15 cellular contexts compared by ENCODE assay signal in genomic region chr14:68910540-68910939, GRCh38.
DNase-seq lines count a peak whose midpoint lies in the region; ATAC-seq and TF ChIP-seq lines count a peak whose summit lies in the region.
"Had no signal": no experiment of that assay in that cellular context is flagged by ENCODE, and none has a peak within 500 bp of the region (broad histone marks: within the 10 kb centered on the region; RNA-seq: fewer than 3 reads in every experiment).

No MANE protein-coding gene starts in this region.

- H3K27me3 Mint-ChIP-seq in nephron progenitor cell (ENCODE audit: low read depth, poor library complexity) (peaks cover 7% of the 10 kb centered on the region), T-cell (no peaks in the 10 kb centered on the region)

- peaks cover 26 to 88% of the 10 kb centered on the region in 2 experiments for H3K79me1 ChIP-seq in IMR-90 (ENCODE audit: low read depth in 1 of 2, low read length in 2 of 2)

- BruUV-seq in IMR-90 (replicated peaks; lab: Mats Ljungman, UMichigan) = no TSS peak

- no peaks in the 10 kb centered on the region for H3K9me3 Mint-ChIP-seq in nephron progenitor cell
- no peaks in the 10 kb centered on the region for H3K9me3 Mint-ChIP-seq in T-cell
- H3K9me3 Mint-ChIP-seq: neural crest cell had no signal

- H3K18ac ChIP-seq in IMR-90 (ENCODE audit: low read depth, low read length) = no peak overlapping the region

- WGBS in IMR-90 (ENCODE audit: extremely low coverage in 2 of 2, insufficient read length in 1 of 2), 2 experiments = no CpG with 5 or more reads among the region's 9 CpGs

- H3K4me1 Mint-ChIP-seq in nephron progenitor cell (peaks cover 32% of the 10 kb centered on the region), T-cell (peaks cover 29 to 43% (median 40%) of the 10 kb centered on the region in 3 donors)

- no peaks in the 10 kb centered on the region for H3K27me3 ChIP-seq in IMR-90 (ENCODE audit: control insufficient read depth, insufficient read depth, low read length)
- no peaks in the 10 kb centered on the region for H3K27me3 ChIP-seq in adipocyte (replicated peaks; ENCODE audit: control insufficient read depth, insufficient read depth, low read length)
- H3K27me3 ChIP-seq: Peyer's patch had no signal

- TF ChIP-seq CTCF in IMR-90 (conservative IDR thresholded peaks at IDR 0.05; ENCODE audit: low read depth, low read length) (no peak), nephron progenitor cell (IDR thresholded peaks at IDR 0.05) (no peak)

- H4K5ac ChIP-seq in IMR-90 (ENCODE audit: low read depth, low read length) = no peak overlapping the region

- H2AK9ac ChIP-seq in IMR-90 (replicated peaks; ENCODE audit: low read depth, low read length, poor library complexity) = no peak overlapping the region

- H3K36me3 ChIP-seq in IMR-90 (ENCODE audit: control insufficient read depth, insufficient read depth, low read length) = peaks cover 78% of the 10 kb centered on the region
- peaks cover 78% of the 10 kb centered on the region for H3K36me3 ChIP-seq in adipocyte (ENCODE audit: control insufficient read depth, insufficient read depth, low read length, severe bottlenecking)

- H3K14ac ChIP-seq in IMR-90 (replicated peaks; ENCODE audit: low read depth, low read length) = no peak overlapping the region

- H3K56ac ChIP-seq in IMR-90 (ENCODE audit: extremely low read depth, insufficient read depth, low read length) = no peak overlapping the region

- H3K23ac ChIP-seq in IMR-90 (ENCODE audit: low read depth, low read length) = no peak overlapping the region

- no peak overlapping the region for H3K4me2 ChIP-seq in IMR-90 (ENCODE audit: low read depth, low read length)

- H3K4me3 Mint-ChIP-seq in nephron progenitor cell = no peak overlapping the region
- no peak overlapping the region for H3K4me3 Mint-ChIP-seq in T-cell
- H3K4me3 Mint-ChIP-seq: CD14-positive monocyte, neural crest cell had no signal

- no peaks in the 10 kb centered on the region for H3K9me3 ChIP-seq in IMR-90 (ENCODE audit: control insufficient read depth, insufficient read depth, low read length)
- H3K9me3 ChIP-seq in adipocyte (ENCODE audit: control insufficient read depth, low read length) = no peaks in the 10 kb centered on the region
- H3K9me3 ChIP-seq: Peyer's patch had no signal

- H2BK5ac ChIP-seq in IMR-90 (ENCODE audit: low read depth, low read length, poor library complexity, severe bottlenecking) = no peak overlapping the region

- CTCF ChIA-PET in IMR-90 (lab: Yijun Ruan, JAX) (interaction anchor here (1.0 to 1.3 kb wide), 5 partner anchors 32 to 195 kb away, joined by 3 to 4 read pairs (median 3); no protein-coding TSS in a partner anchor), T-cell (lab: Charles Lee) (interaction anchor here (0.5 to 2.9 kb wide), 7 partner anchors 10 to 197 kb away, joined by 3 to 24 read pairs (median 5); no protein-coding TSS in a partner anchor)

- POLR2A ChIA-PET in IMR-90 (lab: Charles Lee; ENCODE audit: unreplicated experiment) (no interaction called here), T-cell (lab: Charles Lee) (no interaction called here)

- ATAC-seq in IMR-90 (ENCODE audit: low read depth) = no peak
- ATAC-seq in T-cell (replicated peaks in 1 of 4) = no peak
- ATAC-seq in GM18502 (IDR thresholded peaks at IDR 0.05; ENCODE audit: poor library complexity, unreplicated experiment) = no peak
- ATAC-seq: left cardiac atrium had no signal

- H3K36me3 Mint-ChIP-seq in nephron progenitor cell (ENCODE audit: low read depth) (peaks cover 27% of the 10 kb centered on the region), T-cell (peaks cover 9% of the 10 kb centered on the region)

- H4K91ac ChIP-seq in IMR-90 (ENCODE audit: insufficient read depth, low read depth, low read length) = no peak overlapping the region

- intact Hi-C loops in IMR-90 (cut with micrococcal nuclease) = loop anchor here (2.0 kb wide), 1 partner anchor 68 kb away; the partner anchor contains the start of gene ACTN1

- H3K4ac ChIP-seq in IMR-90 (ENCODE audit: low read depth, low read length) = no peak overlapping the region

- H3K27ac Mint-ChIP-seq in nephron progenitor cell (peak overlapping the region; percentile 90), T-cell (no peak overlapping the region)

- in situ Hi-C loops in ACHN (cut with HindIII; ENCODE audit: low pct_ligation_motif_present, low pct_unique_long_range_greater_than_20kb, low sequenced_read_pairs) = no loop called here
- in situ Hi-C loops in IMR-90 (cut with MboI; ENCODE audit: low sequenced_read_pairs) = no loop called here

- TF ChIP-seq RAD21 in IMR-90 (IDR thresholded peaks at IDR 0.05; ENCODE audit: low read length) = no peak

- no peak overlapping the region for H4K8ac ChIP-seq in IMR-90 (ENCODE audit: low read depth in 2 of 2, low read length in 2 of 2)

- no peak overlapping the region for H2BK15ac ChIP-seq in IMR-90 (ENCODE audit: low read depth, low read length)

- H3K9ac ChIP-seq in IMR-90 (ENCODE audit: low read depth, low read length) (no peak overlapping the region), adipocyte (ENCODE audit: low read length) (peak overlapping the region; percentile 7)

- DNase-seq in ACHN (peak; percentile 18), IMR-90 (peak; percentile 41), adipocyte (ENCODE audit: low read depth) (no peak), nephron progenitor cell (no peak), SW480 (ENCODE audit: low spot score) (no peak), T-cell (no peak), RKO (ENCODE audit: low spot score) (no peak)
- DNase-seq: effector CD4-positive, alpha-beta T cell; left cardiac atrium; MV-4-11; stimulated activated naive CD4-positive, alpha-beta T cell treated with Interleukin-2 at 50 U/mL for 16 hours had no signal

- no peak overlapping the region; the same call in 1 of the 2 replicates for H3K27ac ChIP-seq in IMR-90 (ENCODE audit: insufficient read depth, low read length)

- peaks cover 95% of the 10 kb centered on the region for H4K20me1 ChIP-seq in IMR-90 (ENCODE audit: insufficient read depth, low read length)

- no peak for TF ChIP-seq POLR2A in IMR-90 (IDR thresholded peaks at IDR 0.05; ENCODE audit: low read depth, low read length)

- dilution Hi-C loops in IMR-90 (cut with HindIII; ENCODE audit: low sequenced_read_pairs, unreplicated experiment) = no loop called here

- H3K4me1 ChIP-seq in IMR-90 (ENCODE audit: control insufficient read depth, insufficient read depth, low read length) = peaks cover 13% of the 10 kb centered on the region
- H3K4me1 ChIP-seq in adipocyte (ENCODE audit: control insufficient read depth, insufficient read depth, low read length) = no peaks in the 10 kb centered on the region

- no peak overlapping the region for H2AFZ ChIP-seq in IMR-90 (replicated peaks; ENCODE audit: low read length, poor library complexity)

- H2BK120ac ChIP-seq in IMR-90 (ENCODE audit: low read depth, low read length) = no peak overlapping the region

- H3K9me1 ChIP-seq in IMR-90 (ENCODE audit: insufficient read depth, low read length) = peaks cover 10% of the 10 kb centered on the region

- H3K4me3 ChIP-seq in IMR-90 (ENCODE audit: insufficient read depth, low read depth, low read length) = no peak overlapping the region
- no peak overlapping the region for H3K4me3 ChIP-seq in adipocyte (ENCODE audit: low read length)
- H3K4me3 ChIP-seq: Peyer's patch had no signal

- H2AK5ac ChIP-seq in IMR-90 (ENCODE audit: low read depth, low read length) = no peak overlapping the region

- H2BK20ac ChIP-seq in IMR-90 (ENCODE audit: low read depth, low read length) = no peak overlapping the region

TF ChIP-seq in IMR-90, 13 proteins besides CTCF, POLR2A, EP300 and RAD21:
- TF ChIP-seq FOS (IDR thresholded peaks at IDR 0.05; ENCODE audit: low read depth, low read length) (no peak), RFX5 (IDR thresholded peaks at IDR 0.05; ENCODE audit: low read depth, low read length) (no peak), MAFK (IDR thresholded peaks at IDR 0.05; ENCODE audit: low read depth, low read length) (no peak), MXI1 (IDR thresholded peaks at IDR 0.05; ENCODE audit: borderline replicate concordance, low read depth, low read length) (no peak), CEBPB (IDR thresholded peaks at IDR 0.05; ENCODE audit: low read depth, low read length) (no peak), ELK1 (IDR thresholded peaks at IDR 0.05; ENCODE audit: borderline replicate concordance, low read depth, low read length) (no peak), BHLHE40 (IDR thresholded peaks at IDR 0.05; ENCODE audit: low read depth, low read length) (no peak), SMC3 (IDR thresholded peaks at IDR 0.05; ENCODE audit: low read depth, low read length) (no peak), NFE2L2 (IDR thresholded peaks at IDR 0.05; ENCODE audit: low read depth, low read length) (no peak), CHD1 (IDR thresholded peaks at IDR 0.05; ENCODE audit: low read depth, low read length) (no peak), RCOR1 (IDR thresholded peaks at IDR 0.05; ENCODE audit: insufficient replicate concordance, low read length) (no peak), USF2 (IDR thresholded peaks at IDR 0.05; ENCODE audit: low read depth, low read length) (no peak), MAZ (IDR thresholded peaks at IDR 0.05; ENCODE audit: borderline replicate concordance, low read depth, low read length) (no peak)

Comparison
In these comparisons a context has a peak if more than half of its experiments do, and no peak if none do; other contexts are left out.
1. DNase-seq: peak in ACHN (single experiment) and IMR-90 (single experiment); none in adipocyte (single experiment), nephron progenitor cell (single experiment), SW480 (single experiment), T-cell (0 of 34) and RKO (single experiment).